Comparison of ENCODE assay signal across 24 cellular contexts in the genomic region with DNA sequence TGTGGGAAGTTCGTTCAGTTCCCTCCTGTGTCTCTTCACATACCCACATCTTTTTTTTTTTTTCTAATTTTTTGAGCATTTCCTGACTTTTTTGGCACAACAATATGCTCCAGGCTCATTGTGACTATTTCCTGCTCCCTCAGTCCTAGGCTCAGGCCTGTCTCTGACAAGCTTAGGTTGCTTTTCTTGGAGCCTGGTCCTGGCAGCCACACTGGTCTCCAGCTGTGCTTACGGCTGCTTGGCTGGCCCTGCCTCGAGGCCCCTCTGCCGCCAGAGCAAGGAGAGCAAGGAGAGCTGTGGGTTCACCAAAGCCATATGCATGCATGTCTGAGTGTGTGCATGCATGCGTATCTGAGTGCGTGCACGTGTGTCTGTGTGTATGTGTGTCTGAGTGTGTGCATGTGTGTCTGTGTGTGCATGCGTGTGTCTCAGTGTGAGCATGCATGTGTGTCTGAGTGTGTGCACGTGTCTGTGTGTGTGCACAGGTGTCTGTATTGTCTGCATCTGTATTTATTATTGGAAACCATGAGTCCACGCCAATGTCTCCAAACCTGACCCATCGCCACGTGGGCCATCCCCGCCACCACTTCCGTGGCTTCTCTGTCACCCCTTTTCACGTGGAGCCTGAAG.
"Had no signal": no experiment of that assay in that cellular context is flagged by ENCODE, and none has a peak within 500 bp of the region (broad histone marks: within the 10 kb centered on the region; RNA-seq: fewer than 3 reads in every experiment).

No MANE protein-coding gene starts in this region.

- H3K27me3 ChIP-seq: sigmoid colon had no signal

- H3K4me1 ChIP-seq: pancreas, psoas muscle, sigmoid colon had no signal

- H3K36me3 Mint-ChIP-seq: activated naive CD8-positive, alpha-beta T cell; natural killer cell treated with Interleukin-12 subunit alpha and Interleukin-12 subunit beta and Interleukin-15 and Interleukin-18, amount 100 ng/mL, for 72 hours; stimulated activated naive B cell treated with anti-CD40 and anti-IgM and Interleukin-4, amounts not matched to agents 10 μg/mL and 1 μg/mL and 100 μg/mL, for 72 hours had no signal

- H3K27ac ChIP-seq: coronary artery, pancreas, psoas muscle, sigmoid colon, thoracic aorta had no signal

- ATAC-seq: activated CD4-positive, alpha-beta T cell treated with anti-CD3 and anti-CD28 coated beads for 36 hours; pancreas; stimulated activated naive B cell treated with anti-CD40 and anti-IgM and Interleukin-4, amounts not matched to agents 10 μg/mL and 1 μg/mL and 100 μg/mL, for 72 hours; T-helper 17 cell had no signal

- H3K36me3 ChIP-seq: pancreas, sigmoid colon, thoracic aorta had no signal

- H3K4me1 Mint-ChIP-seq: activated B cell treated with CpG ODN at 0.5 μM for 24 hours; activated CD4-positive, alpha-beta T cell treated with anti-CD3 and anti-CD28 coated beads for 36 hours; endodermal cell; stimulated activated naive B cell treated with anti-CD40 and anti-IgM and Interleukin-4, amounts not matched to agents 10 μg/mL and 1 μg/mL and 100 μg/mL, for 72 hours; T-helper 17 cell had no signal

- DNase-seq: activated B cell treated with CpG ODN at 0.5 μM for 24 hours; activated CD4-positive, alpha-beta T cell treated with anti-CD3 and anti-CD28 coated beads for 36 hours; activated CD4-positive, alpha-beta T cell treated with anti-CD3 and anti-CD28 coated beads, Interleukin-2, amount 50 U/mL, for 4 hours; activated CD8-positive, alpha-beta memory T cell treated with anti-CD3 and anti-CD28 coated beads for 24 hours; activated CD8-positive, alpha-beta memory T cell treated with anti-CD3 and anti-CD28 coated beads, Interleukin-2, amount 50 U/mL, for 4 hours; activated naive CD4-positive, alpha-beta T cell; activated T-cell treated with anti-CD3 and anti-CD28 coated beads, Interleukin-2, amount 50 U/mL, for 24 hours; cerebellar nuclear complex; endodermal cell; mammary epithelial cell; midbrain; pancreas; psoas muscle; sigmoid colon; stimulated activated CD4-positive, alpha-beta T cell treated with anti-CD3 and anti-CD28 coated beads, Interleukin-15, amount 100 ng/mL, for 24 hours; stimulated activated CD8-positive, alpha-beta memory T cell treated with anti-CD3 and anti-CD28 coated beads, Interleukin-4, amount 100 ng/mL, for 48 hours; stimulated activated naive B cell treated with anti-CD40 and anti-IgM and Interleukin-4, amounts not matched to agents 10 μg/mL and 1 μg/mL and 100 μg/mL, for 72 hours; T-helper 17 cell had no signal

- H3K4me2 ChIP-seq: smooth muscle cell had no signal

- H3K27me3 Mint-ChIP-seq: activated B cell treated with CpG ODN at 0.5 μM for 24 hours; activated CD4-positive, alpha-beta T cell treated with anti-CD3 and anti-CD28 coated beads for 36 hours; activated naive CD8-positive, alpha-beta T cell; activated T-cell treated with anti-CD3 and anti-CD28 coated beads, Interleukin-2, amount 50 U/mL, for 24 hours; natural killer cell treated with Interleukin-12 subunit alpha and Interleukin-12 subunit beta and Interleukin-15 and Interleukin-18, amount 100 ng/mL, for 72 hours; stimulated activated naive B cell treated with anti-CD40 and anti-IgM and Interleukin-4, amounts not matched to agents 10 μg/mL and 1 μg/mL and 100 μg/mL, for 72 hours; T-helper 17 cell had no signal

- H3K9me3 Mint-ChIP-seq: activated B cell treated with CpG ODN at 0.5 μM for 24 hours; activated T-cell treated with anti-CD3 and anti-CD28 coated beads, Interleukin-2, amount 50 U/mL, for 24 hours; endodermal cell; natural killer cell treated with Interleukin-12 subunit alpha and Interleukin-12 subunit beta and Interleukin-15 and Interleukin-18, amount 100 ng/mL, for 72 hours had no signal

- H3K27ac Mint-ChIP-seq: activated B cell treated with CpG ODN at 0.5 μM for 24 hours; activated CD4-positive, alpha-beta T cell treated with anti-CD3 and anti-CD28 coated beads for 36 hours; activated naive CD8-positive, alpha-beta T cell; activated T-cell treated with anti-CD3 and anti-CD28 coated beads, Interleukin-2, amount 50 U/mL, for 24 hours; activated T-helper 2 cell treated with anti-CD3 and anti-CD28 coated beads, Interferon-gamma antibody, Interleukin-2, Interleukin-4, amounts not matched to agents 10 μg/mL and 5 μg/mL and 100 μg/mL, durations not matched to agents 14 hours and 24 hours and 36 hours; endodermal cell; natural killer cell treated with Interleukin-12 subunit alpha and Interleukin-12 subunit beta and Interleukin-15 and Interleukin-18, amount 100 ng/mL, for 72 hours; stimulated activated naive B cell treated with anti-CD40 and anti-IgM and Interleukin-4, amounts not matched to agents 10 μg/mL and 1 μg/mL and 100 μg/mL, for 72 hours; T-helper 17 cell had no signal

- H3K9me3 ChIP-seq: pancreas, psoas muscle, sigmoid colon, thoracic aorta had no signal

- H3K4me3 Mint-ChIP-seq: activated B cell treated with CpG ODN at 0.5 μM for 24 hours; activated CD4-positive, alpha-beta T cell treated with anti-CD3 and anti-CD28 coated beads for 36 hours; activated naive CD8-positive, alpha-beta T cell; activated T-cell treated with anti-CD3 and anti-CD28 coated beads, Interleukin-2, amount 50 U/mL, for 24 hours; endodermal cell; natural killer cell treated with Interleukin-12 subunit alpha and Interleukin-12 subunit beta and Interleukin-15 and Interleukin-18, amount 100 ng/mL, for 72 hours; stimulated activated naive B cell treated with anti-CD40 and anti-IgM and Interleukin-4, amounts not matched to agents 10 μg/mL and 1 μg/mL and 100 μg/mL, for 72 hours; T-helper 17 cell had no signal

- H3K4me3 ChIP-seq: coronary artery, pancreas, psoas muscle, sigmoid colon, smooth muscle cell, thoracic aorta had no signal
